In the genomic region with DNA sequence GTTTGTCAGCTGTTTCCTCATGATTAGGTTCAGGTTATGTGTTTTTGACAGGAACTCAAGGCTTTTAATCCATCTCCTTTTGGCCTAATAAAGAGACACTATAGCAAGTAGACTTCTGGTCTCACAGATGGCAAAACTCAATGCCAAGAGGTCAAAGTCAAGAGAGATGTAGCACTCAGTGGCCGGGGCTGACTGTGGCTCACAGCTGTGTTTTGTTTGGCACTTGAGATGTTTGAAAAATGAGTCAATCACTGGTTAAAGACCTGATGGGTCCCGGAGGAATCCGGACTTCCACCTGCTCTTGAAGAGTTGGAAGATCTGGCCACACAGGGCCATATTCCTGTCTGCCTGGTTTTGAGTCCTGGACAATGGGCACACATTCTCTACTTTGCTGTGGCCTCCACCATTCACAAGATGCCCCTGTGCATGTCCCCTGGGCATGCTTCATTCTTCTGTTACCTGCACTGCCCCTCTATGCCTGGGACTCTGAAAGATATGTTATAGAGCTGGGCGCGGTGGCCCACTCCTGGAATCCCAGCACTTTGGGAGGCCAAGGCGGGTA, we compare ENCODE assay signal across 20 cellular contexts.
DNase-seq lines count a peak whose midpoint lies in the region; ATAC-seq and TF ChIP-seq lines count a peak whose summit lies in the region.
"Had no signal": no experiment of that assay in that cellular context is flagged by ENCODE, and none has a peak within 500 bp of the region (broad histone marks: within the 10 kb centered on the region; RNA-seq: fewer than 3 reads in every experiment).

No MANE protein-coding gene starts in this region.

- DNase-seq in left ventricle myocardium superior = no peak
- no peak for DNase-seq in Right ventricle myocardium superior
- DNase-seq in SHP77 treated with DMSO at 0.1 percent for 48 hours (lab: John Stamatoyannopoulos, UW) = peak; percentile 27
- peak; percentile 79 for DNase-seq in left lobe of liver (ENCODE audit: low spot score)
- DNase-seq in upper lobe of right lung = no peak
- no peak for DNase-seq in T-helper 2 cell treated with Interferon-gamma antibody and Interleukin-4, amounts not matched to agents 5 μg/mL and 100 μg/mL, for 36 hours (ENCODE audit: low spot score)
- no peak for DNase-seq in RWPE1 (ENCODE audit: low spot score)
- DNase-seq in A172 (ENCODE audit: low spot score) = no peak
- DNase-seq: activated CD4-positive, alpha-beta T cell treated with anti-CD3 and anti-CD28 coated beads, Interleukin-2, amount 50 U/mL, for 4 hours; activated T-cell treated with anti-CD3 and anti-CD28 coated beads, Interleukin-2, amount 50 U/mL, for 1 hour; GDM1; NCI-H2081 treated with DMSO at 0.1 percent for 48 hours; NK-92 treated with Interleukin-12 subunit alpha and Interleukin-12 subunit beta, amount 100 ng/mL, for 24 hours; spleen; testis had no signal

- H3K4me3 ChIP-seq in upper lobe of right lung = no peak overlapping the region
- H3K4me3 ChIP-seq: hepatocyte, spleen, testis had no signal

- ATAC-seq in left ventricle myocardium superior (peak; percentile 58), Right ventricle myocardium superior (ENCODE audit: poor library complexity) (no peak), left lobe of liver (peak; percentile 92), upper lobe of right lung (peak; percentile 51)
- ATAC-seq: activated naive CD4-positive, alpha-beta T cell treated with anti-CD3 and anti-CD28 coated beads, Interleukin-2, amount 50 U/mL, for 72 hours had no signal

- H3K4me1 ChIP-seq in upper lobe of right lung = peaks cover 4% of the 10 kb centered on the region
- H3K4me1 ChIP-seq: spleen, testis had no signal

- no peaks in the 10 kb centered on the region for H3K36me3 ChIP-seq in upper lobe of right lung

- no peak overlapping the region for H3K27ac Mint-ChIP-seq in T-helper 2 cell treated with Interferon-gamma antibody and Interleukin-4, amounts not matched to agents 5 μg/mL and 100 μg/mL, for 36 hours
- H3K27ac Mint-ChIP-seq: brain had no signal

- CTCF ChIA-PET in RWPE1 (lab: Yijun Ruan, JAX) = interaction anchor here (0.8 kb wide), 1 partner anchor 54 kb away, joined by 4 read pairs; no protein-coding TSS in a partner anchor

- H3K9me3 ChIP-seq in upper lobe of right lung = no peaks in the 10 kb centered on the region
- H3K9me3 ChIP-seq: spleen, testis had no signal

- no peak for TF ChIP-seq CTCF in upper lobe of right lung (IDR thresholded peaks at IDR 0.05)
- no peak for TF ChIP-seq CTCF in RWPE1 (conservative IDR thresholded peaks at IDR 0.05; ENCODE audit: low read depth)

- no peaks in the 10 kb centered on the region for H3K36me3 Mint-ChIP-seq in T-helper 2 cell treated with Interferon-gamma antibody and Interleukin-4, amounts not matched to agents 5 μg/mL and 100 μg/mL, for 36 hours (ENCODE audit: low read depth)
- H3K36me3 Mint-ChIP-seq: activated naive CD4-positive, alpha-beta T cell treated with anti-CD3 and anti-CD28 coated beads, Interleukin-2, amount 50 U/mL, for 72 hours; brain had no signal

- no peaks in the 10 kb centered on the region for H3K9me3 Mint-ChIP-seq in T-helper 2 cell treated with Interferon-gamma antibody and Interleukin-4, amounts not matched to agents 5 μg/mL and 100 μg/mL, for 36 hours
- H3K9me3 Mint-ChIP-seq: activated naive CD4-positive, alpha-beta T cell treated with anti-CD3 and anti-CD28 coated beads, Interleukin-2, amount 50 U/mL, for 72 hours; brain had no signal

- intact Hi-C loops in left ventricle myocardium superior (cut with micrococcal nuclease) = no loop called here
- intact Hi-C loops in Right ventricle myocardium superior (cut with DNase I) = no loop called here
- intact Hi-C loops in upper lobe of right lung (cut with DNase I) = no loop called here

- H3K4me3 Mint-ChIP-seq in T-helper 2 cell treated with Interferon-gamma antibody and Interleukin-4, amounts not matched to agents 5 μg/mL and 100 μg/mL, for 36 hours = no peak overlapping the region
- H3K4me3 Mint-ChIP-seq: brain had no signal

- no peaks in the 10 kb centered on the region for H3K4me1 Mint-ChIP-seq in T-helper 2 cell treated with Interferon-gamma antibody and Interleukin-4, amounts not matched to agents 5 μg/mL and 100 μg/mL, for 36 hours (ENCODE audit: low read depth)

- no peak overlapping the region for H3K27ac ChIP-seq in upper lobe of right lung
- H3K27ac ChIP-seq in RWPE1 = no peak overlapping the region
- H3K27ac ChIP-seq: hepatocyte, parathyroid adenoma, spleen, testis, VCaP had no signal

- no peaks in the 10 kb centered on the region for H3K27me3 Mint-ChIP-seq in T-helper 2 cell treated with Interferon-gamma antibody and Interleukin-4, amounts not matched to agents 5 μg/mL and 100 μg/mL, for 36 hours (ENCODE audit: low read depth)

- H3K27me3 ChIP-seq in upper lobe of right lung = no peaks in the 10 kb centered on the region
- H3K27me3 ChIP-seq: hepatocyte, spleen, testis had no signal

- POLR2A ChIA-PET in RWPE1 (lab: Yijun Ruan, JAX; ENCODE audit: low non-redundant PET) = no interaction called here

Comparison
In these comparisons a context has a peak if more than half of its experiments do, and no peak if none do; other contexts are left out.
1. DNase-seq: peak in SHP77 treated with DMSO at 0.1 percent for 48 hours (single experiment) and left lobe of liver (single experiment); none in left ventricle myocardium superior (single experiment), Right ventricle myocardium superior (single experiment), upper lobe of right lung (single experiment), T-helper 2 cell treated with Interferon-gamma antibody and Interleukin-4, amounts not matched to agents 5 μg/mL and 100 μg/mL, for 36 hours (single experiment), RWPE1 (single experiment) and A172 (single experiment).